Comparison of ENCODE assay signal across 11 cellular contexts in the genomic region with DNA sequence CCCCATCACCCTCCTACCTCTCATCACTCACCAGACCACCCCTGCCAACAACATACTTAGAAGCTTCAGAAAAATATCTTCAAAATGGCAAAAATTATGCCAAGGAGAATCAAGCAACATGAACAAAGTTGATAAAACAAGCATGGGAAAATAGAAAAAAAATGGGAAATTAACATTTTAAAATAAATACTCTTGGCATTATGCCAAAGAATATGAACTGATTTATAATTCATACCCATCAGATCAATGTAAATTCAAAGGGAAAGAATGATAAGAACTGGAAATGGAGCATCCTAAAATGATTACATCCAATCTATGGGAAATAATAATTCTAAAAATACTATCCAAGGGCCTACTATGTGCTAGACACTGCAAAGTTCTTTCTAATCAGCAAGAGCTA. TPM values are rescaled to one million over a fixed set of nuclear protein-coding genes. Genes with fewer than 3 reads are reported as not detected.
"Had no signal": no experiment of that assay in that cellular context is flagged by ENCODE, and none has a peak within 500 bp of the region (broad histone marks: within the 10 kb centered on the region; RNA-seq: fewer than 3 reads in every experiment).

No MANE protein-coding gene starts in this region.

- ATAC-seq: HCT116 had no signal

- H3K9ac ChIP-seq: GM23248 had no signal

- H3K9me3 ChIP-seq: HAP-1 had no signal

- DNase-seq: GM23248, GOT3, H7, HFFc6, IMR-90, KBM-7 had no signal

- H2AFZ ChIP-seq: GM23248 had no signal

- H3K9me3 Mint-ChIP-seq: HFFc6 had no signal

- H3K27ac ChIP-seq: GM23248, HL-60 had no signal

- H3K4me3 ChIP-seq: GM23248, HAP-1 had no signal

- H3K4me1 ChIP-seq: HAP-1 had no signal

- H3K36me3 ChIP-seq: HAP-1 had no signal

- H3K4me3 Mint-ChIP-seq: HFFc6 had no signal

- H3K27ac Mint-ChIP-seq: HFFc6 had no signal

RNA-seq across cellular contexts. Expression of gene PANX3, which starts 50.3 kb away (rescaled TPM):
- total RNA-seq: GM23248, H4, H7, HFFc6, HT1080, IMR-90 had no signal
- polyA plus RNA-seq: GM23248, IMR-90 had no signal
